Comparison of ENCODE assay signal across 22 cellular contexts in genomic region chr4:165375465-165375864, GRCh38.
"Had no signal": no experiment of that assay in that cellular context is flagged by ENCODE, and none has a peak within 500 bp of the region (broad histone marks: within the 10 kb centered on the region; RNA-seq: fewer than 3 reads in every experiment).

No MANE protein-coding gene starts in this region.

- H3K4me2 ChIP-seq: SK-N-SH had no signal

- H3K9me3 Mint-ChIP-seq: T-cell; T-helper 1 cell treated with Interleukin-12 subunit alpha and Interleukin-12 subunit beta and Interleukin-4 antibody, amounts not matched to agents 30 μg/mL and 1 μg/mL, for 36 hours had no signal

- H3K4me3 Mint-ChIP-seq: T-cell; T-helper 1 cell treated with Interleukin-12 subunit alpha and Interleukin-12 subunit beta and Interleukin-4 antibody, amounts not matched to agents 30 μg/mL and 1 μg/mL, for 36 hours had no signal

- H3K36me3 Mint-ChIP-seq: T-cell had no signal

- H3K9ac ChIP-seq: SK-N-SH had no signal

- H3K4me3 ChIP-seq: K562 had no signal

- H3K27ac Mint-ChIP-seq: T-cell; T-helper 1 cell treated with Interleukin-12 subunit alpha and Interleukin-12 subunit beta and Interleukin-4 antibody, amounts not matched to agents 30 μg/mL and 1 μg/mL, for 36 hours had no signal

- DNase-seq: IMR-90, MV-4-11, NCI-H1048, NCI-H1105, NCI-H1417 treated with DMSO at 0.1 percent for 48 hours, NCI-H146, NCI-H1694 treated with DMSO at 0.1 percent for 48 hours, NCI-H1930, NCI-H2081, NCI-H2107, NCI-H2227 treated with DMSO at 0.1 percent for 48 hours, NCI-H524, NCI-H526 treated with DMSO at 0.1 percent for 48 hours, NCI-H748 treated with DMSO at 0.1 percent for 48 hours, Right ventricle myocardium superior, RPMI8226, SK-N-SH, SW 1271, T-cell had no signal

- ATAC-seq: HepG2, K562, T-cell had no signal

- H3K9me3 ChIP-seq: SK-N-SH had no signal
